In genomic region chr5:132883261-132883834, GRCh38 we compare ENCODE assay signal across 8 cellular contexts. TPM values are rescaled to one million over a fixed set of nuclear protein-coding genes. Genes with fewer than 3 reads are reported as not detected.
DNase-seq lines count a peak whose midpoint lies in the region; ATAC-seq and TF ChIP-seq lines count a peak whose summit lies in the region.

No MANE protein-coding gene starts in this region.

- peaks cover 37% of the 10 kb centered on the region for H3K36me3 Mint-ChIP-seq in Calu3 (ENCODE audit: insufficient read depth, unreplicated experiment)

- H3K4me1 ChIP-seq in neutrophil (ENCODE audit: control insufficient read depth in 1 of 2, insufficient read depth in 1 of 2, low read depth in 1 of 2, low read length in 1 of 2): no peaks in the 10 kb centered on the region

- no peak overlapping the region for H3K4me3 ChIP-seq in neutrophil (ENCODE audit: low read depth in 1 of 2, low read length in 1 of 2)

- no peak overlapping the region for H3K4me3 Mint-ChIP-seq in Calu3 (ENCODE audit: low read depth, unreplicated experiment)

- TF ChIP-seq CTCF in Calu3 (IDR thresholded peaks at IDR 0.05; ENCODE audit: unreplicated experiment): peak; percentile 71
- TF ChIP-seq CTCF in neutrophil (IDR thresholded peaks at IDR 0.05): peak; percentile 40

- BruUV-seq in Calu3 (replicated peaks; lab: Mats Ljungman, UMichigan): no TSS peak

- H3K27ac ChIP-seq in neutrophil: no peak overlapping the region

- H3K27ac Mint-ChIP-seq in Calu3 (ENCODE audit: unreplicated experiment): peak overlapping the region; percentile 44

- CTCF ChIA-PET in Calu3 (lab: Charles Lee): interaction anchor here (0.6 to 1.9 kb wide), 7 partner anchors 17 to 387 kb away, joined by 3 to 23 read pairs (median 4); partner anchors contain the start of genes GDF9, SHROOM1 and UQCRQ

- no peaks in the 10 kb centered on the region for H3K9me3 ChIP-seq in neutrophil

- ATAC-seq in GM21825 (IDR thresholded peaks at IDR 0.05; ENCODE audit: unreplicated experiment) (peak; percentile 49), GM18909 (IDR thresholded peaks at IDR 0.05; ENCODE audit: poor library complexity, unreplicated experiment) (no peak)

- no peaks in the 10 kb centered on the region for H3K27me3 ChIP-seq in neutrophil

- H3K36me3 ChIP-seq in neutrophil: peaks cover 100% of the 10 kb centered on the region

- DNase-seq in Calu3 (peak; percentile 60), NCI-H2227 (lab: John Stamatoyannopoulos, UW; ENCODE audit: unreplicated experiment) (peak; percentile 56), foreskin melanocyte (peak; percentile 54)
- DNase-seq in activated CD4-positive, alpha-beta T cell treated with anti-CD3 and anti-CD28 coated beads for 48 hours: peak; percentile 26
- DNase-seq in stimulated activated CD8-positive, alpha-beta memory T cell treated with anti-CD3 and anti-CD28 coated beads, Interleukin-4, amount 100 ng/mL, for 48 hours: no peak

- no peaks in the 10 kb centered on the region for H3K27me3 Mint-ChIP-seq in Calu3 (ENCODE audit: unreplicated experiment)

- H3K4me1 Mint-ChIP-seq in Calu3 (ENCODE audit: low read depth, unreplicated experiment): peaks cover 4% of the 10 kb centered on the region

- intact Hi-C loops in Calu3 (cut with micrococcal nuclease; ENCODE audit: unreplicated experiment): loop anchor here (2.0 to 5.0 kb wide), 3 partner anchors 55 to 496 kb away; no protein-coding TSS in a partner anchor

- H3K9me3 Mint-ChIP-seq in Calu3 (ENCODE audit: low read depth, unreplicated experiment): no peaks in the 10 kb centered on the region

RNA-seq across cellular contexts. Expression of gene LEAP2, which starts 9.9 kb away (rescaled TPM):
- total RNA-seq in Calu3 (2022): 2.3 and 2.8 TPM in 2 replicates

RNA-seq across cellular contexts. Expression of gene UQCRQ, which starts 16.9 kb away (rescaled TPM):
- 678 and 719 TPM in 2 replicates for total RNA-seq in Calu3 (2022)

RNA-seq across cellular contexts. Expression of gene GDF9, which starts 17.1 kb away (rescaled TPM):
- total RNA-seq in Calu3 (2022): 0.61 and 0.94 TPM in 2 replicates

RNA-seq across cellular contexts. Expression of gene SHROOM1, which starts 52.9 kb away (rescaled TPM):
- total RNA-seq in Calu3 (2022): 24.5 and 27.0 TPM in 2 replicates
